ENCODE assay signal across 10 cellular contexts in the genomic region with DNA sequence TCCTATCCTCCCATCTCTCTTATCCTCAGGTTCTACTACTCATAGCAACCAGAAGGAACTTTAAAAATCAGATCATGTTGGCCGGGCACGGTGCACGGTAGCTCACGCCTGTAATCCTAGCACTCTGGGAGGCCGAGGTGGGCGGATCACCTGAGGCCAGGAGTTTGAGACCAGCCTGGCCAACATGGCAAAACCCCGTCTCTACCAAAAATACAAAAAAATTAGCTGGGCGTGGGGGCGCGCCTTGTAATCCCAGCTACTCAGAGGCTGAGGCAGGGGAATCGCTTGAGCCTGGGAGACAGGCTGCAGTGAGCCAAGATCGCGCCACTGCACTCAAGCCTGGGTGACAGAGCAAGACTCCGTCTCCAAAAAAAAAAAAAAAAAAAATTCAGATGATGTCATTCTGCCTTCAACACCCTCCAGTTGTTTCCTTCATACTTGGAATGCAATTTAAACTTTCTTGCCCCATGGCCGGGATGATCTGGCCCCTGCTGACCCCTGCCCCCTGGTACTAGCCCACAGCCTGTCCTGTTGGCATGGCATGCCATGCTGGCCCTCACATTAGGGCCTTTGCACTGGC. TPM values are rescaled to one million over a fixed set of nuclear protein-coding genes. Genes with fewer than 3 reads are reported as not detected.
DNase-seq lines count a peak whose midpoint lies in the region; ATAC-seq and TF ChIP-seq lines count a peak whose summit lies in the region.
"Not testable (repeated sequence)": the region's sequence is repeated elsewhere in the genome, so short reads cannot be mapped to it uniquely, and the experiment has no call there.
"Had no signal": no experiment of that assay in that cellular context is flagged by ENCODE, and none has a peak within 500 bp of the region (broad histone marks: within the 10 kb centered on the region; RNA-seq: fewer than 3 reads in every experiment).

No MANE protein-coding gene starts in this region.

- H3K27me3 ChIP-seq in AG04450 (ENCODE audit: control insufficient read depth, insufficient read depth, low read length); HCT116 (ENCODE audit: insufficient read depth, low read length); Panc1 (ENCODE audit: control insufficient read depth, insufficient read depth, low read length); dorsolateral prefrontal cortex; hepatocyte; naive thymus-derived CD4-positive, alpha-beta T cell (ENCODE audit: control insufficient read depth in 2 of 2, insufficient read depth in 2 of 2, low read length in 2 of 2); spleen (replicated peaks in 1 of 7): not testable (repeated sequence)

- H3K4me2 ChIP-seq in HCT116 (ENCODE audit: low read length) (peak overlapping the region; percentile 100), hepatocyte (peak overlapping the region; percentile 96)

- not testable (repeated sequence) for H3K27me3 Mint-ChIP-seq in activated T-helper 17 cell treated with anti-CD3 and anti-CD28 coated beads, Interleukin-2, amount 50 U/mL, for 72 hours
- peaks cover 0 to 15% (median 0%) of the 10 kb centered on the region in 5 donors for H3K27me3 Mint-ChIP-seq in naive thymus-derived CD4-positive, alpha-beta T cell

- CTCF ChIA-PET in AG04450 (lab: Charles Lee): interaction anchor here (0.6 to 15.6 kb wide), 7 partner anchors 18 to 96 kb away, joined by 3 to 324 read pairs (median 6); a partner anchor contains a TSS
- CTCF ChIA-PET in HCT116 (lab: Charles Lee): interaction anchor here (1.4 to 6.3 kb wide), 5 partner anchors 18 to 71 kb away, joined by 5 to 164 read pairs (median 25); a partner anchor contains a TSS
- CTCF ChIA-PET in Panc1 (lab: Charles Lee): interaction anchor here (0.9 to 3.5 kb wide), 2 partner anchors 15 to 34 kb away, joined by 3 to 39 read pairs; no protein-coding TSS in a partner anchor
- CTCF ChIA-PET in naive thymus-derived CD4-positive, alpha-beta T cell (lab: Charles Lee): interaction anchor here (0.9 to 15.3 kb wide), 5 partner anchors 9 to 91 kb away, joined by 3 to 211 read pairs (median 31); a partner anchor contains a TSS

- not testable (repeated sequence) for DNase-seq in AG04450 (ENCODE audit: low read depth, low spot score); HCT116 (ENCODE audit: low read depth, low spot score); Panc1 (ENCODE audit: low read depth, low spot score); dorsolateral prefrontal cortex; hepatocyte (ENCODE audit: low spot score); naive thymus-derived CD4-positive, alpha-beta T cell; spleen

- peak overlapping the region; percentile 93 for H3K27ac Mint-ChIP-seq in activated T-helper 17 cell treated with anti-CD3 and anti-CD28 coated beads, Interleukin-2, amount 50 U/mL, for 72 hours
- peak overlapping the region; percentile 86 to 95 (median 93) for H3K27ac Mint-ChIP-seq in naive thymus-derived CD4-positive, alpha-beta T cell

- RAD21 ChIA-PET in HCT116 (lab: Charles Lee; ENCODE audit: low non-redundant PET in 1 of 2, low total read pairs in 2 of 2, uncharacterized antibody in 2 of 2, unreplicated experiment in 2 of 2): interaction anchor here (1.8 to 4.7 kb wide), 4 partner anchors 7 to 34 kb away, joined by 6 to 45 read pairs (median 10); no protein-coding TSS in a partner anchor

- intact Hi-C loops in HCT116 (cut with micrococcal nuclease); Panc1 (cut with micrococcal nuclease; ENCODE audit: unreplicated experiment): not testable (repeated sequence)
- intact Hi-C loops in dorsolateral prefrontal cortex (cut with DNase I) (loop anchor here in 1 of 2 donors (5.0 kb wide), 1 partner anchor 106 kb away; no protein-coding TSS in a partner anchor), spleen (cut with DNase I; ENCODE audit: low total_unique reads) (loop anchor here (5.0 kb wide), 2 partner anchors 36 to 44 kb away; a partner anchor contains a TSS)
- intact Hi-C loops in naive thymus-derived CD4-positive, alpha-beta T cell (cut with micrococcal nuclease): loop anchor here (5.0 kb wide), 2 partner anchors 426 to 556 kb away; a partner anchor contains a TSS

- TF ChIP-seq CTCF in AG04450 (IDR thresholded peaks at IDR 0.05; ENCODE audit: low read depth, low read length); HCT116 (IDR thresholded peaks at IDR 0.05 in 2 of 3, conservative IDR thresholded peaks at IDR 0.05 in 1 of 3; ENCODE audit: borderline replicate concordance in 1 of 3, insufficient read depth in 1 of 3, low read depth in 2 of 3, low read length in 2 of 3); Panc1 (IDR thresholded peaks at IDR 0.05); dorsolateral prefrontal cortex (IDR thresholded peaks at IDR 0.05 in 54 of 56, conservative IDR thresholded peaks at IDR 0.05 in 2 of 56; ENCODE audit: low read depth in 1 of 56, partially characterized antibody in 56 of 56); hepatocyte (IDR thresholded peaks at IDR 0.05; ENCODE audit: poor library complexity); spleen (IDR thresholded peaks at IDR 0.05 in 8 of 11, conservative IDR thresholded peaks at IDR 0.05 in 3 of 11): not testable (repeated sequence)

- WGBS in hepatocyte (ENCODE audit: low lambda C conversion rate, missing lambda C conversion rate): 38% methylated on average over 14 of the region's 15 CpGs
- WGBS in spleen, 5 donors: 57 to 64% (median 59%) methylated on average over 15 of the region's 15 CpGs

- peaks cover 12% of the 10 kb centered on the region for H3K4me1 Mint-ChIP-seq in activated T-helper 17 cell treated with anti-CD3 and anti-CD28 coated beads, Interleukin-2, amount 50 U/mL, for 72 hours
- peaks cover 16 to 40% (median 35%) of the 10 kb centered on the region in 7 donors for H3K4me1 Mint-ChIP-seq in naive thymus-derived CD4-positive, alpha-beta T cell

- H3K4me3 ChIP-seq in AG04450 (ENCODE audit: low read depth, low read length) (peak overlapping the region; percentile 83), HCT116 (replicated peaks in 1 of 2; ENCODE audit: low read depth in 1 of 2, low read length in 2 of 2) (peak overlapping the region; percentile 58 to 87), Panc1 (ENCODE audit: low read depth in 2 of 2, low read length in 2 of 2) (peak overlapping the region; percentile 69 to 81), dorsolateral prefrontal cortex (peak overlapping the region in 57 of 59 donors; percentile 57 to 95 (median 81)), hepatocyte (peak overlapping the region; percentile 50), spleen (peak overlapping the region in 7 of 8 donors; percentile 62 to 79 (median 74))
- H3K4me3 ChIP-seq in naive thymus-derived CD4-positive, alpha-beta T cell (ENCODE audit: low read length): peak overlapping the region; percentile 88

- not testable (repeated sequence) for H2AFZ ChIP-seq in HCT116 (ENCODE audit: low read depth, low read length, poor library complexity, severe bottlenecking)
- H2AFZ ChIP-seq in hepatocyte: peak overlapping the region; percentile 73

- peak overlapping the region; percentile 97 for H3K4me3 Mint-ChIP-seq in activated T-helper 17 cell treated with anti-CD3 and anti-CD28 coated beads, Interleukin-2, amount 50 U/mL, for 72 hours
- H3K4me3 Mint-ChIP-seq in naive thymus-derived CD4-positive, alpha-beta T cell: peak overlapping the region; percentile 89 to 98 (median 96)

- H3K27ac ChIP-seq in AG04450 (ENCODE audit: low read depth, low read length): not testable (repeated sequence)
- H3K27ac ChIP-seq in HCT116 (ENCODE audit: low read depth, low read length) (peak overlapping the region; percentile 87), Panc1 (ENCODE audit: low read length) (peak overlapping the region; percentile 87), dorsolateral prefrontal cortex (peak overlapping the region in 30 of 59 donors; percentile 65 to 94 (median 89)), hepatocyte (peak overlapping the region; percentile 86), spleen (peak overlapping the region in 7 of 8 donors; percentile 79 to 92 (median 87))
- peak overlapping the region; percentile 77 for H3K27ac ChIP-seq in naive thymus-derived CD4-positive, alpha-beta T cell (ENCODE audit: low read depth, low read length)

- H3K36me3 ChIP-seq in HCT116 (ENCODE audit: control insufficient read depth in 1 of 2, insufficient read depth in 2 of 2, low read length in 2 of 2); Panc1 (ENCODE audit: control insufficient read depth, insufficient read depth, low read length); hepatocyte (replicated peaks; ENCODE audit: insufficient read depth, low read depth); naive thymus-derived CD4-positive, alpha-beta T cell (ENCODE audit: control insufficient read depth in 2 of 3, insufficient read depth in 3 of 3, low read length in 3 of 3); spleen: not testable (repeated sequence)

- not testable (repeated sequence) for H3K9me2 ChIP-seq in HCT116 (ENCODE audit: insufficient read depth); hepatocyte (replicated peaks; ENCODE audit: insufficient read depth)

- not testable (repeated sequence) for H3K36me3 Mint-ChIP-seq in activated T-helper 17 cell treated with anti-CD3 and anti-CD28 coated beads, Interleukin-2, amount 50 U/mL, for 72 hours (ENCODE audit: low read depth); naive thymus-derived CD4-positive, alpha-beta T cell

- not testable (repeated sequence) for BruUV-seq in HCT116 (replicated peaks; lab: Mats Ljungman, UMichigan)
- BruUV-seq in Panc1 (replicated peaks; lab: Mats Ljungman, UMichigan): TSS peak; percentile 53

- H3K9ac ChIP-seq in HCT116 (ENCODE audit: low read length): peak overlapping the region; percentile 80

- H4K20me1 ChIP-seq in HCT116 (ENCODE audit: insufficient read depth); hepatocyte (ENCODE audit: insufficient read depth, poor library complexity, severe bottlenecking): not testable (repeated sequence)

- in situ Hi-C loops in Panc1 (cut with HindIII; ENCODE audit: low pct_unique_long_range_greater_than_20kb, low sequenced_read_pairs): not testable (repeated sequence)

- POLR2A ChIA-PET in AG04450 (lab: Yijun Ruan, JAX) (interaction anchor here (0.6 to 0.8 kb wide), 2 partner anchors 18 to 283 kb away, joined by 3 read pairs; no protein-coding TSS in a partner anchor), HCT116 (lab: Charles Lee) (interaction anchor here (0.6 to 1.2 kb wide), 3 partner anchors 15 to 86 kb away, joined by 3 to 5 read pairs (median 3); no protein-coding TSS in a partner anchor)
- POLR2A ChIA-PET in Panc1 (lab: Charles Lee): not testable (repeated sequence)
- POLR2A ChIA-PET in naive thymus-derived CD4-positive, alpha-beta T cell (lab: Charles Lee): interaction anchor here (0.6 to 14.8 kb wide), 6 partner anchors 15 to 120 kb away, joined by 3 to 253 read pairs (median 4); a partner anchor contains a TSS

- TF ChIP-seq RAD21 in HCT116 (IDR thresholded peaks at IDR 0.05; ENCODE audit: low read depth): not testable (repeated sequence)

- H3K4me1 ChIP-seq in HCT116 (ENCODE audit: control insufficient read depth in 1 of 2, insufficient read depth in 2 of 2, low read length in 2 of 2) (peaks cover 10 to 36% of the 10 kb centered on the region in 2 experiments), hepatocyte (ENCODE audit: insufficient read depth) (peaks cover 17% of the 10 kb centered on the region), spleen (peaks cover 7 to 64% (median 48%) of the 10 kb centered on the region in 6 donors)
- not testable (repeated sequence) for H3K4me1 ChIP-seq in Panc1 (ENCODE audit: control insufficient read depth, insufficient read depth, low read length)
- peaks cover 9 to 12% of the 10 kb centered on the region in 2 donors for H3K4me1 ChIP-seq in naive thymus-derived CD4-positive, alpha-beta T cell (ENCODE audit: control insufficient read depth in 2 of 2, insufficient read depth in 2 of 2, low read length in 2 of 2)

- TF ChIP-seq POLR2A in HCT116 (IDR thresholded peaks at IDR 0.05; ENCODE audit: borderline replicate concordance, extremely low read depth, insufficient read depth, insufficient read length); spleen (IDR thresholded peaks at IDR 0.05): not testable (repeated sequence)

- H3K9me3 ChIP-seq in AG04450 (ENCODE audit: control insufficient read depth, insufficient read depth, low read length); HCT116 (ENCODE audit: control insufficient read depth in 1 of 2, insufficient read depth in 1 of 2, low read depth in 1 of 2, low read length in 2 of 2); Panc1 (ENCODE audit: control insufficient read depth, insufficient read depth, low read depth, low read length); hepatocyte (ENCODE audit: low read depth); naive thymus-derived CD4-positive, alpha-beta T cell (ENCODE audit: control insufficient read depth in 2 of 3, low read length in 3 of 3); spleen: not testable (repeated sequence)

- H3K9me3 Mint-ChIP-seq in activated T-helper 17 cell treated with anti-CD3 and anti-CD28 coated beads, Interleukin-2, amount 50 U/mL, for 72 hours; naive thymus-derived CD4-positive, alpha-beta T cell: not testable (repeated sequence)

- H3K79me2 ChIP-seq in HCT116 (ENCODE audit: insufficient read depth, low read length); hepatocyte: not testable (repeated sequence)

- ATAC-seq in HCT116; Panc1; activated T-helper 17 cell treated with anti-CD3 and anti-CD28 coated beads, Interleukin-2, amount 50 U/mL, for 72 hours (replicated peaks); naive thymus-derived CD4-positive, alpha-beta T cell: not testable (repeated sequence)

RNA-seq across cellular contexts. Expression of a gene that starts 7.7 kb away (rescaled TPM):
- polyA plus RNA-seq in AG04450 (2011; rRNA removed) (603 and 661 TPM in 2 replicates), hepatocyte (219 and 233 TPM in 2 replicates), spleen (100 to 1,000 TPM; 147 to 232 (median 170) TPM)
- 528 and 617 TPM in 2 replicates for polyA minus RNA-seq in AG04450 (2011; rRNA and poly(A)+ RNA removed)
- total RNA-seq in HCT116 (2021; ENCODE audit: unreplicated experiment) (170 TPM), Panc1 (2021; ENCODE audit: unreplicated experiment) (170 TPM), dorsolateral prefrontal cortex (100 to 1,000 TPM; 117 to 240 (median 161) TPM), hepatocyte (95.0 and 103 TPM in 2 replicates), spleen (100 to 1,000 TPM; 276 to 466 (median 385) TPM)
- polyA plus RNA-seq in HCT116 (2012): 214 and 262 TPM in 2 replicates
- 252 TPM for polyA plus RNA-seq in Panc1 (2012; ENCODE audit: insufficient read length)
- total RNA-seq in activated T-helper 17 cell treated with anti-CD3 and anti-CD28 coated beads, Interleukin-2, amount 50 U/mL, for 72 hours: 100 to 1,000 TPM; 283 to 392 TPM
- total RNA-seq in naive thymus-derived CD4-positive, alpha-beta T cell: 100 to 1,000 TPM; 225 to 442 (median 282) TPM
- 100 to 1,000 TPM; 443 to 527 TPM for polyA plus RNA-seq in naive thymus-derived CD4-positive, alpha-beta T cell

RNA-seq across cellular contexts. Expression of a gene that starts 23.2 kb away (rescaled TPM):
- 0.06 and 0.11 TPM in 2 replicates for polyA plus RNA-seq in AG04450 (2011; rRNA removed)
- not detected in 2 replicates for polyA minus RNA-seq in AG04450 (2011; rRNA and poly(A)+ RNA removed)
- total RNA-seq in HCT116 (2021; ENCODE audit: unreplicated experiment): 3.1 TPM
- polyA plus RNA-seq in HCT116 (2012): 4.3 and 4.6 TPM in 2 replicates
- total RNA-seq in Panc1 (2021; ENCODE audit: unreplicated experiment): 6.0 TPM
- polyA plus RNA-seq in Panc1 (2012; ENCODE audit: insufficient read length): 10.6 TPM
- total RNA-seq in activated T-helper 17 cell treated with anti-CD3 and anti-CD28 coated beads, Interleukin-2, amount 50 U/mL, for 72 hours: under 1 TPM in 1 of 2 donors, not detected in 1; 0.71 TPM
- total RNA-seq in dorsolateral prefrontal cortex: 10 to 100 TPM; 12.5 to 71.4 (median 28.5) TPM
- total RNA-seq in hepatocyte: 22.6 and 24.7 TPM in 2 replicates
- 37.9 and 56.6 TPM in 2 replicates for polyA plus RNA-seq in hepatocyte
- total RNA-seq in naive thymus-derived CD4-positive, alpha-beta T cell: 1 to 10 TPM in 1 of 5 experiments, not detected in 4; 1.8 TPM
- polyA plus RNA-seq in naive thymus-derived CD4-positive, alpha-beta T cell: not detected
- not detected for total RNA-seq in spleen
- under 1 TPM in 2 of 3 donors, not detected in 1; 0.02 to 0.07 TPM for polyA plus RNA-seq in spleen
- total RNA-seq: RPMI7951 had no signal

RNA-seq across cellular contexts. Expression of a gene that starts 36.9 kb away (rescaled TPM):
- not detected in 2 replicates for polyA plus RNA-seq in AG04450 (2011; rRNA removed)
- not detected in 2 replicates for polyA minus RNA-seq in AG04450 (2011; rRNA and poly(A)+ RNA removed)
- total RNA-seq in HCT116 (2021; ENCODE audit: unreplicated experiment): not detected
- 0.13 and 0.30 TPM in 2 replicates for polyA plus RNA-seq in HCT116 (2012)
- not detected for total RNA-seq in Panc1 (2021; ENCODE audit: unreplicated experiment)
- polyA plus RNA-seq in Panc1 (2012; ENCODE audit: insufficient read length): not detected
- not detected for total RNA-seq in activated T-helper 17 cell treated with anti-CD3 and anti-CD28 coated beads, Interleukin-2, amount 50 U/mL, for 72 hours
- total RNA-seq in dorsolateral prefrontal cortex: 1 to 10 TPM in 1 of 120 experiments, under 1 TPM in 13, not detected in 106; 0.20 to 1.6 (median 0.31) TPM
- total RNA-seq in hepatocyte: not detected in 2 replicates
- polyA plus RNA-seq in hepatocyte: not detected in 2 replicates
- 1 to 10 TPM in 1 of 5 experiments, under 1 TPM in 1, not detected in 3; 0.24 to 1.2 TPM for total RNA-seq in naive thymus-derived CD4-positive, alpha-beta T cell
- polyA plus RNA-seq in naive thymus-derived CD4-positive, alpha-beta T cell: not detected
- under 1 TPM in 2 of 7 donors, not detected in 5; 0.18 to 0.44 TPM for total RNA-seq in spleen
- under 1 TPM in 1 of 3 donors, not detected in 2; 0.05 TPM for polyA plus RNA-seq in spleen
- total RNA-seq: RPMI7951 had no signal

RNA-seq across cellular contexts. Expression of a gene that starts 40.7 kb away (rescaled TPM):
- polyA plus RNA-seq in AG04450 (2011; rRNA removed): 22.0 and 24.7 TPM in 2 replicates
- polyA minus RNA-seq in AG04450 (2011; rRNA and poly(A)+ RNA removed): 9.9 and 14.3 TPM in 2 replicates
- 46.2 TPM for total RNA-seq in HCT116 (2021; ENCODE audit: unreplicated experiment)
- polyA plus RNA-seq in HCT116 (2012): 51.1 and 79.0 TPM in 2 replicates
- total RNA-seq in Panc1 (2021; ENCODE audit: unreplicated experiment): 1.4 TPM
- polyA plus RNA-seq in Panc1 (2012; ENCODE audit: insufficient read length): 2.8 TPM
- 1 to 10 TPM; 1.2 to 2.3 TPM for total RNA-seq in activated T-helper 17 cell treated with anti-CD3 and anti-CD28 coated beads, Interleukin-2, amount 50 U/mL, for 72 hours
- 100 to 1,000 TPM in 85 of 120 experiments, 10 to 100 TPM in 35; 36.0 to 486 (median 135) TPM for total RNA-seq in dorsolateral prefrontal cortex
- total RNA-seq in hepatocyte: 60.2 and 67.7 TPM in 2 replicates
- 104 and 135 TPM in 2 replicates for polyA plus RNA-seq in hepatocyte
- 1 to 10 TPM in 3 of 5 experiments, under 1 TPM in 2; 0.73 to 3.7 (median 1.4) TPM for total RNA-seq in naive thymus-derived CD4-positive, alpha-beta T cell
- not detected for polyA plus RNA-seq in naive thymus-derived CD4-positive, alpha-beta T cell
- 10 to 100 TPM in 1 of 7 donors, 1 to 10 TPM in 6; 2.2 to 13.9 (median 4.5) TPM for total RNA-seq in spleen
- polyA plus RNA-seq in spleen: 10 to 100 TPM in 1 of 3 donors, 1 to 10 TPM in 2; 2.7 to 14.5 (median 3.4) TPM

RNA-seq across cellular contexts. Expression of a gene that starts 50.6 kb away (rescaled TPM):
- polyA plus RNA-seq in AG04450 (2011; rRNA removed) (not detected in 2 replicates), hepatocyte (0.39 TPM in 1 of 2 replicates, not detected in the other), spleen (under 1 TPM; 0.06 to 0.29 (median 0.20) TPM)
- polyA minus RNA-seq in AG04450 (2011; rRNA and poly(A)+ RNA removed): not detected in 2 replicates
- total RNA-seq in HCT116 (2021; ENCODE audit: unreplicated experiment) (not detected), Panc1 (2021; ENCODE audit: unreplicated experiment) (not detected), dorsolateral prefrontal cortex (1 to 10 TPM in 95 of 120 experiments, under 1 TPM in 23, not detected in 2; 0.31 to 7.4 (median 1.7) TPM), hepatocyte (0.20 TPM in 1 of 2 replicates, not detected in the other), spleen (under 1 TPM in 1 of 7 donors, not detected in 6; 0.46 TPM)
- polyA plus RNA-seq in HCT116 (2012): 0.18 and 0.41 TPM in 2 replicates
- not detected for polyA plus RNA-seq in Panc1 (2012; ENCODE audit: insufficient read length)
- total RNA-seq in activated T-helper 17 cell treated with anti-CD3 and anti-CD28 coated beads, Interleukin-2, amount 50 U/mL, for 72 hours: under 1 TPM in 1 of 2 donors, not detected in 1; 0.34 TPM
- not detected for total RNA-seq in naive thymus-derived CD4-positive, alpha-beta T cell
- under 1 TPM in 1 of 2 donors, not detected in 1; 0.15 TPM for polyA plus RNA-seq in naive thymus-derived CD4-positive, alpha-beta T cell
- total RNA-seq: renal cortical epithelial cell, RPMI7951 had no signal
